ENCODE assay signal across 1 cellular context in the genomic region with DNA sequence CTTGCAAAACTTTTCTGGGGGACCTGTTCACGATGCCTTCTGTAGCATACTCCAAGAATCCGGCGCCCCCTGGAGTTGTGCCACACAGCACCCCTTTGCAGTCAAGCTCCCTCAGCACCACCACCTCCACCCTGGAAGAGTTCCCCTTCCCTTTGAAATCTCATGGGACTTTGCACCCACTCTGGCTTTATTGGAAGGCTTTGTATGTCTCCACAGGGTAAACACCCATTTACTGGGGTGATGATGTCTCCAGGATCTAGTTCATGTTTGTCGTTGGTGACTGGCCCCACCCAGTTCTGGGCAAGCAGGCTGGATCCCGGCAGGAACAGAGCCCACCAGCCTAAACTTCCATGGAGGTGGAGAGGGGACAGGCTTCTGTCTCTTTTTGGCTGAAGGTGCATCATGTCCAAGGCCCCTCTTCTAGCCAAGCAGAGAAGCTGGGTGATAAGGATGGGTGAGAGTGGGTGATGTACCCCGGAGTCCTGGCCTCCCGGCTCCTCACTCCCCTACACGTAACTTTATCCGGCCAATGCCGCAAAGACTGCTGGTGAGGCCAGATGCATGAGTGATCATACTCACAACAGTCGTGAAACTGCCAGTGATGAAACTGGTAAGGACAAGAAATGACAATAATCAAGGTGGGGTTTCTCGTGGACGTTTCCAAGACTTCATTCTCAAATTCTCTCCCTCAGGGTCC.
A peak's percentile ranks its signal among the peaks of the same experiment; 100 is the strongest.
TF ChIP-seq lines count a peak whose summit lies in the region.

No MANE protein-coding gene starts in this region.

TF ChIP-seq in liver, 16 proteins besides CTCF, POLR2A, EP300 and RAD21 (continued from another document):
- TF ChIP-seq, protein P1, sequence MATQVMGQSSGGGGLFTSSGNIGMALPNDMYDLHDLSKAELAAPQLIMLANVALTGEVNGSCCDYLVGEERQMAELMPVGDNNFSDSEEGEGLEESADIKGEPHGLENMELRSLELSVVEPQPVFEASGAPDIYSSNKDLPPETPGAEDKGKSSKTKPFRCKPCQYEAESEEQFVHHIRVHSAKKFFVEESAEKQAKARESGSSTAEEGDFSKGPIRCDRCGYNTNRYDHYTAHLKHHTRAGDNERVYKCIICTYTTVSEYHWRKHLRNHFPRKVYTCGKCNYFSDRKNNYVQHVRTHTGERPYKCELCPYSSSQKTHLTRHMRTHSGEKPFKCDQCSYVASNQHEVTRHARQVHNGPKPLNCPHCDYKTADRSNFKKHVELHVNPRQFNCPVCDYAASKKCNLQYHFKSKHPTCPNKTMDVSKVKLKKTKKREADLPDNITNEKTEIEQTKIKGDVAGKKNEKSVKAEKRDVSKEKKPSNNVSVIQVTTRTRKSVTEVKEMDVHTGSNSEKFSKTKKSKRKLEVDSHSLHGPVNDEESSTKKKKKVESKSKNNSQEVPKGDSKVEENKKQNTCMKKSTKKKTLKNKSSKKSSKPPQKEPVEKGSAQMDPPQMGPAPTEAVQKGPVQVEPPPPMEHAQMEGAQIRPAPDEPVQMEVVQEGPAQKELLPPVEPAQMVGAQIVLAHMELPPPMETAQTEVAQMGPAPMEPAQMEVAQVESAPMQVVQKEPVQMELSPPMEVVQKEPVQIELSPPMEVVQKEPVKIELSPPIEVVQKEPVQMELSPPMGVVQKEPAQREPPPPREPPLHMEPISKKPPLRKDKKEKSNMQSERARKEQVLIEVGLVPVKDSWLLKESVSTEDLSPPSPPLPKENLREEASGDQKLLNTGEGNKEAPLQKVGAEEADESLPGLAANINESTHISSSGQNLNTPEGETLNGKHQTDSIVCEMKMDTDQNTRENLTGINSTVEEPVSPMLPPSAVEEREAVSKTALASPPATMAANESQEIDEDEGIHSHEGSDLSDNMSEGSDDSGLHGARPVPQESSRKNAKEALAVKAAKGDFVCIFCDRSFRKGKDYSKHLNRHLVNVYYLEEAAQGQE (IDR thresholded peaks at IDR 0.05): no peak
- TF ChIP-seq HNF4A (conservative IDR thresholded peaks at IDR 0.05): peak in 1 of 2 donors; percentile 13
- TF ChIP-seq YY1 (IDR thresholded peaks at IDR 0.05): no peak
- TF ChIP-seq NR2F2 (IDR thresholded peaks at IDR 0.05): no peak
- no peak for TF ChIP-seq EGR1 (IDR thresholded peaks at IDR 0.05; ENCODE audit: low read depth in 2 of 2)
TF ChIP-seq in liver: peak in this region for 2.
